In the genomic region with DNA sequence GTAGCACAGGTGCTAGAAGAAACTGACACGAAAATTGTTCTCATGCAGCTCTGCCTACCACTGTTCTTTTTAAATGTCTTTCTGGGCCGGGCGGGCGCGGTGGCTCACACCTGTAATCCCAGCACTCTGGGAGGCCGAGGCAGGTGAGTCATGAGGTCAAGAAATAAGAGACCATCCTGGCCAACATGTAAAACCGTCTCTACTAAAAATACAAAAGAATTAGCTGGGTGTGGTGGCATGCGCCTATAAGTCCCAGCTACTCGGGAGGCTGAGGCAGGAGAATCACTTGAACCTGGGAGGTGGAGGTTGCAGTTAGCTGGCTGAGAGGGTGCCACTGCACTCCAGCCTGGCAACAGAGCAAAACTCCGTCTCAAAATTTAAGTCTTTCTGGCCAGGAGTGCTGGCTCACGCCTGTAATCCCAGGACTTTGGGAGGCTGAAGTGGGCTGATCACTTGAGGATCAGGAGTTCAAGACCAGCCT, we compare ENCODE assay signal across 9 cellular contexts. TPM values are rescaled to one million over a fixed set of nuclear protein-coding genes. Genes with fewer than 3 reads are reported as not detected.
A peak's percentile ranks its signal among the peaks of the same experiment; 100 is the strongest.
DNase-seq lines count a peak whose midpoint lies in the region; ATAC-seq lines count a peak whose summit lies in the region.
"Had no signal": no experiment of that assay in that cellular context is flagged by ENCODE, and none has a peak within 500 bp of the region (broad histone marks: within the 10 kb centered on the region; RNA-seq: fewer than 3 reads in every experiment).

No MANE protein-coding gene starts in this region.

- H3K4me1 Mint-ChIP-seq in T-helper 2 cell treated with Interferon-gamma antibody and Interleukin-4, amounts not matched to agents 5 μg/mL and 100 μg/mL, for 36 hours (ENCODE audit: low read depth), result peaks cover 22% of the 10 kb centered on the region
- H3K4me1 Mint-ChIP-seq in T-helper 17 cell, result peaks cover 20% of the 10 kb centered on the region
- H3K4me1 Mint-ChIP-seq in stimulated activated memory B cell treated with anti-CD40 and anti-IgM and Interleukin-4, amounts not matched to agents 10 μg/mL and 1 μg/mL and 100 μg/mL, for 72 hours, result peaks cover 27% of the 10 kb centered on the region

- peaks cover 67% of the 10 kb centered on the region for H3K36me3 Mint-ChIP-seq in T-helper 2 cell treated with Interferon-gamma antibody and Interleukin-4, amounts not matched to agents 5 μg/mL and 100 μg/mL, for 36 hours (ENCODE audit: low read depth)
- peaks cover 5% of the 10 kb centered on the region for H3K36me3 Mint-ChIP-seq in T-helper 17 cell (ENCODE audit: low read depth)
- peaks cover 36% of the 10 kb centered on the region for H3K36me3 Mint-ChIP-seq in stimulated activated memory B cell treated with anti-CD40 and anti-IgM and Interleukin-4, amounts not matched to agents 10 μg/mL and 1 μg/mL and 100 μg/mL, for 72 hours

- DNase-seq in T-helper 2 cell treated with Interferon-gamma antibody and Interleukin-4, amounts not matched to agents 5 μg/mL and 100 μg/mL, for 36 hours (ENCODE audit: low spot score), result no peak
- DNase-seq in T-helper 2 cell, result no peak
- no peak for DNase-seq in T-helper 17 cell
- DNase-seq in glomerular visceral epithelial cell (ENCODE audit: extremely low spot score), result peak; percentile 17
- DNase-seq in activated gamma-delta T cell treated with Interleukin-2 at 50 U/mL for 16 hours, result no peak
- no peak for DNase-seq in DMS153 (lab: John Stamatoyannopoulos, UW)
- DNase-seq in cortex of kidney (lab: John Stamatoyannopoulos, UW), result no peak

- H3K4me3 Mint-ChIP-seq in T-helper 2 cell treated with Interferon-gamma antibody and Interleukin-4, amounts not matched to agents 5 μg/mL and 100 μg/mL, for 36 hours, result peak overlapping the region; percentile 98
- H3K4me3 Mint-ChIP-seq in T-helper 17 cell, result peak overlapping the region; percentile 99
- peak overlapping the region; percentile 95 for H3K4me3 Mint-ChIP-seq in stimulated activated memory B cell treated with anti-CD40 and anti-IgM and Interleukin-4, amounts not matched to agents 10 μg/mL and 1 μg/mL and 100 μg/mL, for 72 hours

- no peaks in the 10 kb centered on the region for H3K27me3 Mint-ChIP-seq in T-helper 2 cell treated with Interferon-gamma antibody and Interleukin-4, amounts not matched to agents 5 μg/mL and 100 μg/mL, for 36 hours (ENCODE audit: low read depth)
- H3K27me3 Mint-ChIP-seq in T-helper 17 cell, result no peaks in the 10 kb centered on the region
- H3K27me3 Mint-ChIP-seq in stimulated activated memory B cell treated with anti-CD40 and anti-IgM and Interleukin-4, amounts not matched to agents 10 μg/mL and 1 μg/mL and 100 μg/mL, for 72 hours, result no peaks in the 10 kb centered on the region

- H3K27ac Mint-ChIP-seq in T-helper 2 cell treated with Interferon-gamma antibody and Interleukin-4, amounts not matched to agents 5 μg/mL and 100 μg/mL, for 36 hours, result peak overlapping the region; percentile 99
- H3K27ac Mint-ChIP-seq in T-helper 17 cell, result peak overlapping the region; percentile 95
- H3K27ac Mint-ChIP-seq in stimulated activated memory B cell treated with anti-CD40 and anti-IgM and Interleukin-4, amounts not matched to agents 10 μg/mL and 1 μg/mL and 100 μg/mL, for 72 hours, result peak overlapping the region; percentile 94

- no peaks in the 10 kb centered on the region for H3K9me3 ChIP-seq in T-helper 17 cell (ENCODE audit: control insufficient read depth, low read length, poor library complexity, severe bottlenecking)

- no peaks in the 10 kb centered on the region for H3K9me3 Mint-ChIP-seq in T-helper 2 cell treated with Interferon-gamma antibody and Interleukin-4, amounts not matched to agents 5 μg/mL and 100 μg/mL, for 36 hours
- H3K9me3 Mint-ChIP-seq in stimulated activated memory B cell treated with anti-CD40 and anti-IgM and Interleukin-4, amounts not matched to agents 10 μg/mL and 1 μg/mL and 100 μg/mL, for 72 hours, result no peaks in the 10 kb centered on the region

- ATAC-seq in T-helper 17 cell, result no peak
- no peak for ATAC-seq in stimulated activated memory B cell treated with anti-CD40 and anti-IgM and Interleukin-4, amounts not matched to agents 10 μg/mL and 1 μg/mL and 100 μg/mL, for 72 hours

RNA-seq across cellular contexts. Expression of gene RIT1, which starts 0.9 kb away (rescaled TPM):
- 10 to 100 TPM; 47.8 to 64.6 TPM for total RNA-seq in T-helper 17 cell

RNA-seq across cellular contexts. Expression of gene KHDC4, which starts 22.1 kb away (rescaled TPM):
- 10 to 100 TPM; 59.9 to 63.1 TPM for total RNA-seq in T-helper 17 cell

RNA-seq across cellular contexts. Expression of gene RXFP4, which starts 29.3 kb away (rescaled TPM):
- total RNA-seq in T-helper 17 cell, result not detected
- total RNA-seq: LHCN-M2 had no signal

RNA-seq across cellular contexts. Expression of gene SYT11, which starts 52.7 kb away (rescaled TPM):
- total RNA-seq in T-helper 17 cell, result 10 to 100 TPM; 27.0 to 30.2 TPM

RNA-seq across cellular contexts. Expression of gene GON4L, which starts 55.1 kb away (rescaled TPM):
- 10 to 100 TPM; 88.4 to 93.9 TPM for total RNA-seq in T-helper 17 cell
